9 cellular contexts compared by ENCODE assay signal in the genomic region with DNA sequence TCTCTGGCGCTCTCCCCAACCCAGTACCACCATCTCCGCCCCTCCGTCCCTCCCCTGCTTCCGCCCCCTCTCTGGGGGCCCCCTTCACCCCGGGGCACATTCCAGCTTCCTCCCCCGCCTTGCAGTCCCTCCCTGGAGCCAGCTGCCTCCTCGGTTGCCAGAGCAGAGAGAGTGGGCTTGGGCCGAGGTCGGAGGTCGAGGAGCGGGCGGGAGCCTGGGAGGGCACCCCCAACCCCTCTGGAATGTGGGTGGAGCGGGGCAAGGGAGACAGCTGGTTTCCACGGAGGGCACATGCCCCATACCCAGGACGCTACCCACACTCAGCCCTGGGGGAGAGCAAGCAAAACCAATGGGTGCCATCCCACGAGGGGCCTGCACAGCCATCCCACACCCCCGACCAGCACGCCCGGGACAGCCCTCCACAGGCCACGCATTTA. TPM values are rescaled to one million over a fixed set of nuclear protein-coding genes. Genes with fewer than 3 reads are reported as not detected.
DNase-seq lines count a peak whose midpoint lies in the region; ATAC-seq and TF ChIP-seq lines count a peak whose summit lies in the region.
"Had no signal": no experiment of that assay in that cellular context is flagged by ENCODE, and none has a peak within 500 bp of the region (broad histone marks: within the 10 kb centered on the region; RNA-seq: fewer than 3 reads in every experiment).

No MANE protein-coding gene starts in this region.

- H3K23ac ChIP-seq in mesendoderm (ENCODE audit: low read length): peak overlapping the region; percentile 29

- H3K4me1 ChIP-seq in body of pancreas (peaks cover 90% of the 10 kb centered on the region), mesendoderm (ENCODE audit: control insufficient read depth, low read depth, low read length) (peaks cover 11% of the 10 kb centered on the region), upper lobe of left lung (peaks cover 78 to 94% (median 88%) of the 10 kb centered on the region in 4 donors)

- TF ChIP-seq CTCF in body of pancreas (IDR thresholded peaks at IDR 0.05) (peak in 1 of 7 experiments; percentile 2), upper lobe of left lung (IDR thresholded peaks at IDR 0.05) (no peak)

- H4K5ac ChIP-seq in mesendoderm (ENCODE audit: low read length): no peak overlapping the region

- peak overlapping the region; percentile 19 for H3K4me2 ChIP-seq in mesendoderm (ENCODE audit: low read length)

- no peaks in the 10 kb centered on the region for H3K36me3 ChIP-seq in body of pancreas (replicated peaks in 1 of 2; ENCODE audit: insufficient read depth in 1 of 2, low read depth in 2 of 2)
- no peaks in the 10 kb centered on the region for H3K36me3 ChIP-seq in mesendoderm (ENCODE audit: control insufficient read depth, insufficient read depth, low read length)
- peaks cover 0 to 15% (median 9%) of the 10 kb centered on the region in 4 donors for H3K36me3 ChIP-seq in upper lobe of left lung

- intact Hi-C loops in body of pancreas (cut with DNase I): no loop called here

- H3K4ac ChIP-seq in mesendoderm (ENCODE audit: low read depth, low read length): no peak overlapping the region

- H3K27ac ChIP-seq in body of pancreas (peak overlapping the region; percentile 98 to 100 (median 98)), mesendoderm (ENCODE audit: low read depth, low read length) (peak overlapping the region; percentile 24), upper lobe of left lung (peak overlapping the region; percentile 91 to 100 (median 98))

- no peak overlapping the region for H3K4me3 ChIP-seq in body of pancreas
- no peak overlapping the region for H3K4me3 ChIP-seq in mesendoderm (ENCODE audit: low read length)
- peak overlapping the region in 3 of 4 donors; percentile 5 to 63 (median 62) for H3K4me3 ChIP-seq in upper lobe of left lung

- peak overlapping the region; percentile 86 for H3K56ac ChIP-seq in mesendoderm (ENCODE audit: low read length)

- peak overlapping the region; percentile 76 for H3K9ac ChIP-seq in mesendoderm (ENCODE audit: low read length)

- H3K27me3 ChIP-seq in body of pancreas: no peaks in the 10 kb centered on the region
- no peaks in the 10 kb centered on the region for H3K27me3 ChIP-seq in mesendoderm (ENCODE audit: insufficient read depth, low read length, poor library complexity)
- H3K27me3 ChIP-seq in upper lobe of left lung: no peaks in the 10 kb centered on the region

- H3K79me2 ChIP-seq in mesendoderm (ENCODE audit: control insufficient read depth, insufficient read depth, low read length): no peaks in the 10 kb centered on the region

- no peak overlapping the region for H2BK15ac ChIP-seq in mesendoderm (replicated peaks; ENCODE audit: low read depth)

- H3K36me3 Mint-ChIP-seq in activated T-cell treated with anti-CD3 and anti-CD28 coated beads, Interleukin-2, amount 50 U/mL, for 4 hours (ENCODE audit: insufficient read depth): peaks cover under 1% of the 10 kb centered on the region

- no peak overlapping the region for H4K8ac ChIP-seq in mesendoderm (ENCODE audit: low read depth, low read length)

- TF ChIP-seq EP300 in upper lobe of left lung (IDR thresholded peaks at IDR 0.05): no peak

- 47% methylated on average over 16 to 18 of the region's 20 CpGs for WGBS in body of pancreas, 2 donors
- WGBS in mesendoderm (ENCODE audit: extremely low coverage, insufficient coverage, low lambda C conversion rate): no CpG with 5 or more reads among the region's 20 CpGs
- 44 to 48% methylated on average over 12 to 20 of the region's 20 CpGs for WGBS in upper lobe of left lung, 2 donors

- DNase-seq in activated T-cell treated with anti-CD3 and anti-CD28 coated beads, Interleukin-2, amount 50 U/mL, for 4 hours: no peak
- DNase-seq in activated T-cell treated with anti-CD3 and anti-CD28 coated beads, Interleukin-2, amount 50 U/mL, for 1 hour: no peak
- no peak for DNase-seq in body of pancreas
- no peak for DNase-seq in mesendoderm
- DNase-seq in upper lobe of left lung: peak in 1 of 2 donors; percentile 81
- DNase-seq in AML-193 (lab: John Stamatoyannopoulos, UW): no peak
- no peak for DNase-seq in stimulated activated CD4-positive, alpha-beta T cell treated with anti-CD3 and anti-CD28 coated beads, Interleukin-2, amount 100 ng/mL, for 48 hours
- no peak for DNase-seq in NCI-H1417 treated with DMSO at 0.1 percent for 48 hours (lab: John Stamatoyannopoulos, UW)

- no peaks in the 10 kb centered on the region for H3K27me3 Mint-ChIP-seq in activated T-cell treated with anti-CD3 and anti-CD28 coated beads, Interleukin-2, amount 50 U/mL, for 4 hours (ENCODE audit: low read depth)

- H2BK120ac ChIP-seq in mesendoderm (ENCODE audit: low read depth, low read length): no peak overlapping the region

- no peaks in the 10 kb centered on the region for H3K79me1 ChIP-seq in mesendoderm (ENCODE audit: low read length)

- no peak overlapping the region for H3K18ac ChIP-seq in mesendoderm (ENCODE audit: low read length)

- TF ChIP-seq POLR2A in body of pancreas (IDR thresholded peaks at IDR 0.05): no peak
- no peak for TF ChIP-seq POLR2A in upper lobe of left lung (IDR thresholded peaks at IDR 0.05)

- ATAC-seq in activated T-cell treated with anti-CD3 and anti-CD28 coated beads, Interleukin-2, amount 50 U/mL, for 4 hours: no peak
- ATAC-seq in body of pancreas (no peak), upper lobe of left lung (ENCODE audit: low FRiP score in 2 of 2) (no peak)

- H3K4me3 Mint-ChIP-seq in activated T-cell treated with anti-CD3 and anti-CD28 coated beads, Interleukin-2, amount 50 U/mL, for 4 hours: peak overlapping the region; percentile 43

- no peaks in the 10 kb centered on the region for H3K9me3 Mint-ChIP-seq in activated T-cell treated with anti-CD3 and anti-CD28 coated beads, Interleukin-2, amount 50 U/mL, for 4 hours

- peak overlapping the region; percentile 11 for H2AK5ac ChIP-seq in mesendoderm (ENCODE audit: low read length)

- peaks cover 61% of the 10 kb centered on the region for H3K4me1 Mint-ChIP-seq in activated T-cell treated with anti-CD3 and anti-CD28 coated beads, Interleukin-2, amount 50 U/mL, for 4 hours (ENCODE audit: low read depth)

- H2BK5ac ChIP-seq in mesendoderm (ENCODE audit: low read length): peak overlapping the region; percentile 24

- H3K9me3 ChIP-seq in body of pancreas (no peaks in the 10 kb centered on the region), upper lobe of left lung (no peaks in the 10 kb centered on the region)

RNA-seq across cellular contexts. Expression of gene CIRBP, which starts 6.4 kb away (rescaled TPM):
- total RNA-seq in activated T-cell treated with anti-CD3 and anti-CD28 coated beads, Interleukin-2, amount 50 U/mL, for 4 hours: 100 to 1,000 TPM; 269 to 294 (median 285) TPM
- total RNA-seq in body of pancreas: 100 to 1,000 TPM; 582 to 630 TPM
- 93.3 TPM for polyA plus RNA-seq in mesendoderm (2013, experiment 1 of 2)
- polyA plus RNA-seq in mesendoderm (2013, experiment 2 of 2): 93.6 TPM
- total RNA-seq in upper lobe of left lung: 1,000 to 10,000 TPM in 1 of 6 donors, 100 to 1,000 TPM in 5; 326 to 1,348 (median 441) TPM

RNA-seq across cellular contexts. Expression of gene FAM174C, which starts 12.6 kb away (rescaled TPM):
- total RNA-seq in activated T-cell treated with anti-CD3 and anti-CD28 coated beads, Interleukin-2, amount 50 U/mL, for 4 hours: 100 to 1,000 TPM; 189 to 199 (median 194) TPM
- total RNA-seq in body of pancreas (10 to 100 TPM; 48.0 to 63.9 TPM), upper lobe of left lung (10 to 100 TPM; 43.0 to 85.3 (median 59.6) TPM)
- polyA plus RNA-seq in mesendoderm (2013, experiment 1 of 2): 55.7 TPM
- 57.0 TPM for polyA plus RNA-seq in mesendoderm (2013, experiment 2 of 2)

RNA-seq across cellular contexts. Expression of gene MIDN, which starts 14.3 kb away (rescaled TPM):
- total RNA-seq in activated T-cell treated with anti-CD3 and anti-CD28 coated beads, Interleukin-2, amount 50 U/mL, for 4 hours: 10 to 100 TPM; 63.2 to 70.0 (median 68.7) TPM
- 10 to 100 TPM; 36.3 to 43.5 TPM for total RNA-seq in body of pancreas
- polyA plus RNA-seq in mesendoderm (2013, experiment 1 of 2): 133 TPM
- polyA plus RNA-seq in mesendoderm (2013, experiment 2 of 2): 131 TPM
- total RNA-seq in upper lobe of left lung: 100 to 1,000 TPM in 2 of 6 donors, 10 to 100 TPM in 4; 33.5 to 176 (median 75.9) TPM

RNA-seq across cellular contexts. Expression of gene ATP5F1D, which starts 21.2 kb away (rescaled TPM):
- 100 to 1,000 TPM; 259 to 434 (median 312) TPM for total RNA-seq in activated T-cell treated with anti-CD3 and anti-CD28 coated beads, Interleukin-2, amount 50 U/mL, for 4 hours
- total RNA-seq in body of pancreas (100 to 1,000 TPM; 156 to 157 TPM), upper lobe of left lung (100 to 1,000 TPM in 3 of 6 donors, 10 to 100 TPM in 3; 56.0 to 187 (median 113) TPM)
- polyA plus RNA-seq in mesendoderm (2013, experiment 1 of 2): 127 TPM
- polyA plus RNA-seq in mesendoderm (2013, experiment 2 of 2): 122 TPM

RNA-seq across cellular contexts. Expression of gene EFNA2, which starts 23.0 kb away (rescaled TPM):
- total RNA-seq in activated T-cell treated with anti-CD3 and anti-CD28 coated beads, Interleukin-2, amount 50 U/mL, for 4 hours: not detected
- total RNA-seq in body of pancreas: not detected
- 3.5 TPM for polyA plus RNA-seq in mesendoderm (2013, experiment 1 of 2)
- polyA plus RNA-seq in mesendoderm (2013, experiment 2 of 2): 3.4 TPM
- not detected for total RNA-seq in upper lobe of left lung
- total RNA-seq: activated CD8-positive, alpha-beta memory T cell treated with anti-CD3 and anti-CD28 coated beads for 36 hours had no signal

Comparison
In these comparisons a context has a peak if more than half of its experiments do, and no peak if none do; other contexts are left out.
1. H3K27ac ChIP-seq: peak in every context shown above with its lines; median percentile 98 in upper lobe of left lung; 98 in body of pancreas; 24 in mesendoderm.
2. H3K4me3 ChIP-seq: peak in upper lobe of left lung (3 of 4); none in body of pancreas (0 of 2) and mesendoderm (single experiment).